ENCODE assay signal across 10 cellular contexts in genomic region chr10:46524471-46525176, GRCh38. TPM values are rescaled to one million over a fixed set of nuclear protein-coding genes. Genes with fewer than 3 reads are reported as not detected.
DNase-seq lines count a peak whose midpoint lies in the region; ATAC-seq, FAIRE-seq and TF ChIP-seq lines count a peak whose summit lies in the region.
"Had no signal": no experiment of that assay in that cellular context is flagged by ENCODE, and none has a peak within 500 bp of the region (broad histone marks: within the 10 kb centered on the region; RNA-seq: fewer than 3 reads in every experiment).

No MANE protein-coding gene starts in this region.

- TF ChIP-seq POLR2A in right lobe of liver (IDR thresholded peaks at IDR 0.05), result no peak

- H3K9me3 Mint-ChIP-seq in immature natural killer cell, result no peaks in the 10 kb centered on the region

- no peaks in the 10 kb centered on the region for H4K20me1 ChIP-seq in mammary epithelial cell (ENCODE audit: insufficient read depth, low read length)

- H2AFZ ChIP-seq in ACC112 (ENCODE audit: low read length, unreplicated experiment) (peak overlapping the region; percentile 43), mammary epithelial cell (ENCODE audit: low read depth, low read length) (peak overlapping the region; percentile 89)

- H3K27ac Mint-ChIP-seq in immature natural killer cell, result no peak overlapping the region

- DNase-seq in HTR-8/SVneo (ENCODE audit: insufficient read length, low spot score) (peak; percentile 92), mammary epithelial cell (peak; percentile 55), right lobe of liver (peak in 2 of 3 donors; percentile 26 to 57), immature natural killer cell (no peak), NCI-H2081 treated with DMSO at 0.1 percent for 48 hours (lab: John Stamatoyannopoulos, UW) (no peak), hypothalamus (lab: John Stamatoyannopoulos, UW) (no peak)
- DNase-seq: effector CD4-positive, alpha-beta T cell; NCI-H510A had no signal

- in situ Hi-C loops in mammary epithelial cell (cut with MboI; ENCODE audit: low sequenced_read_pairs in 2 of 2), result loop anchor here in 1 of 2 donors (25.0 kb wide), 1 partner anchor 287 kb away; no protein-coding TSS in a partner anchor

- CTCF ChIA-PET in mammary epithelial cell (lab: Charles Lee; ENCODE audit: low non-redundant PET), result no interaction called here

- peak overlapping the region; percentile 93 for H3K27ac ChIP-seq in ACC112 (ENCODE audit: low read depth, low read length)
- peak overlapping the region; percentile 78 for H3K27ac ChIP-seq in mammary epithelial cell (ENCODE audit: insufficient read depth, low read depth, low read length)
- no peak overlapping the region for H3K27ac ChIP-seq in right lobe of liver

- H3K27me3 Mint-ChIP-seq in immature natural killer cell (ENCODE audit: low read depth in 3 of 3), result no peaks in the 10 kb centered on the region

- H3K79me2 ChIP-seq in ACC112 (ENCODE audit: control insufficient read depth, insufficient read depth, low read length, unreplicated experiment) (no peaks in the 10 kb centered on the region), mammary epithelial cell (ENCODE audit: insufficient read depth, low read length) (no peaks in the 10 kb centered on the region)

- no peaks in the 10 kb centered on the region for H3K9me3 ChIP-seq in mammary epithelial cell (replicated peaks; ENCODE audit: insufficient read depth, low read length)
- no peaks in the 10 kb centered on the region for H3K9me3 ChIP-seq in right lobe of liver

- intact Hi-C loops in mammary epithelial cell (cut with micrococcal nuclease) (no loop called here), right lobe of liver (cut with DNase I) (no loop called here)

- no peaks in the 10 kb centered on the region for H3K36me3 Mint-ChIP-seq in immature natural killer cell

- no peaks in the 10 kb centered on the region for H3K4me1 Mint-ChIP-seq in immature natural killer cell

- H3K36me3 ChIP-seq in ACC112 (ENCODE audit: insufficient read depth, low read length), result no peaks in the 10 kb centered on the region
- no peaks in the 10 kb centered on the region for H3K36me3 ChIP-seq in mammary epithelial cell (ENCODE audit: insufficient read depth, low read length)
- H3K36me3 ChIP-seq in right lobe of liver, result no peaks in the 10 kb centered on the region

- BruUV-seq in mammary epithelial cell (replicated peaks; lab: Mats Ljungman, UMichigan), result no TSS peak

- peak overlapping the region; percentile 19 for H3K9ac ChIP-seq in mammary epithelial cell (ENCODE audit: insufficient read depth, low read length)

- ATAC-seq in right lobe of liver (peak in 2 of 4 donors; percentile 3 to 11), HG03439 (IDR thresholded peaks at IDR 0.05; ENCODE audit: unreplicated experiment) (no peak)

- H3K27me3 ChIP-seq in ACC112 (ENCODE audit: insufficient read depth, low read length) (no peaks in the 10 kb centered on the region), mammary epithelial cell (ENCODE audit: insufficient read depth, low read length) (no peaks in the 10 kb centered on the region), right lobe of liver (no peaks in the 10 kb centered on the region)

- no peak for FAIRE-seq in HTR-8/SVneo (lab: Jason Lieb, UNC)

- TF ChIP-seq CTCF in mammary epithelial cell (conservative IDR thresholded peaks at IDR 0.05 in 1 of 2, IDR thresholded peaks at IDR 0.05 in 1 of 2; ENCODE audit: extremely low read depth in 1 of 2, insufficient read depth in 1 of 2, low read depth in 1 of 2, low read length in 2 of 2), result no peak
- TF ChIP-seq CTCF in right lobe of liver (IDR thresholded peaks at IDR 0.05), result no peak

- 65% methylated on average over 14 of the region's 14 CpGs for WGBS in mammary epithelial cell (ENCODE audit: low coverage, missing lambda C conversion rate)
- 80% methylated on average over 14 of the region's 14 CpGs for WGBS in right lobe of liver (ENCODE audit: insufficient coverage, low coverage, low lambda C conversion rate, missing lambda C conversion rate)

- H3K4me2 ChIP-seq in mammary epithelial cell (ENCODE audit: insufficient read depth, low read depth, low read length), result peak overlapping the region; percentile 63

- H3K4me3 Mint-ChIP-seq in immature natural killer cell, result no peak overlapping the region

- dilution Hi-C loops in mammary epithelial cell (cut with HindIII; ENCODE audit: low sequenced_read_pairs), result no loop called here

- H3K4me3 ChIP-seq in ACC112 (ENCODE audit: low read depth, low read length) (peak overlapping the region; percentile 7; the same call in 1 of the 2 replicates), mammary epithelial cell (replicated peaks in 1 of 3; ENCODE audit: insufficient read depth in 1 of 3, low read depth in 2 of 3, low read length in 3 of 3) (no peak overlapping the region), right lobe of liver (no peak overlapping the region)

- peaks cover 47% of the 10 kb centered on the region for H3K4me1 ChIP-seq in ACC112 (ENCODE audit: control insufficient read depth, insufficient read depth, low read length, unreplicated experiment)
- H3K4me1 ChIP-seq in mammary epithelial cell (ENCODE audit: insufficient read depth, low read length), result peaks cover 46% of the 10 kb centered on the region
- no peaks in the 10 kb centered on the region for H3K4me1 ChIP-seq in right lobe of liver

RNA-seq across cellular contexts. Expression of gene GPRIN2, which starts 31.8 kb away (rescaled TPM):
- total RNA-seq in mammary epithelial cell, result 1 to 10 TPM in 1 of 2 donors, under 1 TPM in 1; 0.54 to 3.7 TPM
- polyA plus RNA-seq in mammary epithelial cell, result 0.20 TPM
- polyA minus RNA-seq in mammary epithelial cell, result not detected
- under 1 TPM; 0.19 to 0.84 (median 0.32) TPM for total RNA-seq in right lobe of liver
- not detected for polyA plus RNA-seq in immature natural killer cell

RNA-seq across cellular contexts. Expression of gene SYT15, which starts 54.3 kb away (rescaled TPM):
- total RNA-seq in mammary epithelial cell (under 1 TPM; under 0.01 to 0.68 TPM), right lobe of liver (1 to 10 TPM in 2 of 6 experiments, under 1 TPM in 4; 0.43 to 1.3 (median 0.82) TPM)
- polyA plus RNA-seq in mammary epithelial cell (0.07 TPM), immature natural killer cell (under 1 TPM in 2 of 3 donors, not detected in 1; 0.06 to 0.07 TPM)
- polyA minus RNA-seq in mammary epithelial cell, result not detected

RNA-seq across cellular contexts. Expression of gene NPY4R, which starts 58.9 kb away (rescaled TPM):
- total RNA-seq in mammary epithelial cell (under 1 TPM in 1 of 2 donors, not detected in 1; 0.38 TPM), right lobe of liver (not detected)
- polyA plus RNA-seq in mammary epithelial cell (0.37 TPM), immature natural killer cell (not detected)
- not detected for polyA minus RNA-seq in mammary epithelial cell

Comparison
In these comparisons a context has a peak if more than half of its experiments do, and no peak if none do; other contexts are left out.
1. H3K27ac ChIP-seq: peak in ACC112 (single experiment) and mammary epithelial cell (single experiment); none in right lobe of liver (0 of 3).
2. DNase-seq: peak in HTR-8/SVneo (single experiment), mammary epithelial cell (single experiment) and right lobe of liver (2 of 3); none in immature natural killer cell (0 of 3), NCI-H2081 treated with DMSO at 0.1 percent for 48 hours (single experiment) and hypothalamus (0 of 51).